In the genomic region with DNA sequence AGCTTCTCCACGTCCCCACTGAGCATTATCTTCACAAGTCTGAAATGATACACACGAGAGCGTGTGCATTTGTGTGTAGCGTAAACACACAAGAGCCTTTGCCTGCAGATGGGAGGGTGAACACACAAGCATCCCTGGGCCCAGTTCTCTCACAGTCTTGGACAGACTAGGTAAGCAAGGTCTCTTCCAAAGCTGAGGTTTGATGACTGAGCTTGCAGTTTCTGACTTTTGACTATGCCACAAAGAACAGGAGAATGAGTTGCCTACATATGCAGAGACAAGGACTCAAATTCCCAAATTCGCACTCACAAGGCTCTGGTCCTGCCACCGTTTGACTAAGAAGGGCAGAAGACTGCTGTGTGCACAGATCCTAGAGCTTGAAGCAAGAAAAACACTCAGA, we compare ENCODE assay signal across 1 cellular context.
TF ChIP-seq lines count a peak whose summit lies in the region.

No MANE protein-coding gene starts in this region.

TF ChIP-seq in HepG2, 621 proteins besides CTCF, POLR2A, EP300 and RAD21 (continued from another document):
- TF ChIP-seq FLYWCH1 (CRISPR knock-in tag; IDR thresholded peaks at IDR 0.05) (no peak), PTBP1 (IDR thresholded peaks at IDR 0.05; ENCODE audit: low read depth, low read length, poor library complexity, severe bottlenecking) (no peak)
